ENCODE assay signal across 20 cellular contexts in the genomic region with DNA sequence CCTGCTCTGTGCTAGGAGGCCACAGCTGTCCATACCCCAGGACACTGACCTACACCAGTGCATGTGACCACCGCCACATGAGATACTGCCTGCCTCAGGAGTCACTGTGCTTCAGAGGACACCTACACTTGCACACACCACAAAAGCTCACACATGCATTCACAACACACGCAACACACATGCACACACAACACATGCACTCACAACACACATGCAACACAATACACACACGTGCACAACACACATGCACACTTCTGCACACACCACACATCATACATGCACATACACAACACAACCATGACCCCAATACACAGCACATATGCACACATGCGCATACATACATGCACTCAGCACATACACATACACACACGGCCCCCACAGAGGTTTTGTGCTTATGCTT.
"Had no signal": no experiment of that assay in that cellular context is flagged by ENCODE, and none has a peak within 500 bp of the region (broad histone marks: within the 10 kb centered on the region; RNA-seq: fewer than 3 reads in every experiment).

No MANE protein-coding gene starts in this region.

- H3K27ac ChIP-seq: dorsolateral prefrontal cortex, left lung, ovary, stomach, thyroid gland had no signal

- ATAC-seq: left cardiac atrium; left lung; naive thymus-derived CD8-positive, alpha-beta T cell; sciatic nerve; stimulated activated effector memory CD8-positive, alpha-beta T cell treated with anti-CD3 and anti-CD28 coated beads, Interleukin-12 subunit alpha, Interleukin-12 subunit beta, amount 100 ng/mL, for 72 hours had no signal

- H3K9me3 ChIP-seq: left lung, ovary, stomach, thyroid gland had no signal

- H3K36me3 ChIP-seq: left lung, ovary, stomach, thyroid gland had no signal

- FAIRE-seq: colon, frontal cortex had no signal

- DNase-seq: dorsolateral prefrontal cortex; effector CD4-positive, alpha-beta T cell; head of caudate nucleus; left cardiac atrium; left lung; mesendoderm; naive thymus-derived CD8-positive, alpha-beta T cell; nephron progenitor cell; occipital lobe; ovary; posterior cingulate gyrus; stimulated activated CD4-positive, alpha-beta T cell treated with anti-CD3 and anti-CD28 coated beads, Interleukin-2, amount 100 ng/mL, for 24 hours; stimulated activated CD4-positive, alpha-beta T cell treated with anti-CD3 and anti-CD28 coated beads, Interleukin-4, amount 100 ng/mL, for 24 hours; stimulated activated naive CD4-positive, alpha-beta T cell treated with Interleukin-2 at 50 U/mL for 16 hours; stomach; thyroid gland had no signal

- H3K4me3 ChIP-seq: dorsolateral prefrontal cortex, left lung, ovary, stomach, thyroid gland had no signal

- H3K27me3 ChIP-seq: left lung, ovary, thyroid gland had no signal
